In genomic region chr9:135087899-135088347, GRCh38 we compare ENCODE assay signal across 12 cellular contexts. TPM values are rescaled to one million over a fixed set of nuclear protein-coding genes. Genes with fewer than 3 reads are reported as not detected.
DNase-seq lines count a peak whose midpoint lies in the region; ATAC-seq, FAIRE-seq and TF ChIP-seq lines count a peak whose summit lies in the region.
"Had no signal": no experiment of that assay in that cellular context is flagged by ENCODE, and none has a peak within 500 bp of the region (broad histone marks: within the 10 kb centered on the region; RNA-seq: fewer than 3 reads in every experiment).

No MANE protein-coding gene starts in this region.

- H3K4me1 ChIP-seq in A549, result peaks cover 5% of the 10 kb centered on the region; the same call in 2 of the 3 replicates
- H3K4me1 ChIP-seq in NT2/D1 (ENCODE audit: insufficient read depth, insufficient read length), result peaks cover 8% of the 10 kb centered on the region
- H3K4me1 ChIP-seq in prostate gland (replicated peaks), result peaks cover 12% of the 10 kb centered on the region

- TF ChIP-seq EP300 in A549 (IDR thresholded peaks at IDR 0.05), result no peak

- TF ChIP-seq RAD21 in A549 (conservative IDR thresholded peaks at IDR 0.05 in 1 of 2, IDR thresholded peaks at IDR 0.05 in 1 of 2), result no peak

- H3K4me3 ChIP-seq in A549 (peak overlapping the region; percentile 53), NT2/D1 (ENCODE audit: insufficient read length, low read depth) (peak overlapping the region; percentile 75), prostate gland (peak overlapping the region; percentile 19 to 37)

- no CpG with 5 or more reads among the region's 57 CpGs for WGBS in A549 (ENCODE audit: missing lambda C conversion rate)
- under 1% methylated on average over 35 of the region's 57 CpGs for WGBS in prostate gland

- intact Hi-C loops in left ventricle myocardium superior (cut with micrococcal nuclease) (loop anchor here (5.0 to 10.0 kb wide), 2 partner anchors 254 to 327 kb away; no protein-coding TSS in a partner anchor), prostate gland (cut with DNase I) (loop anchor here (2.0 kb wide), 1 partner anchor 257 kb away; no protein-coding TSS in a partner anchor)

- POLR2A ChIA-PET in A549 (lab: Yijun Ruan, JAX), result no interaction called here

- DNase-seq in A549 (ENCODE audit: low read depth in 1 of 2, low spot score in 1 of 2), result no peak
- no peak for DNase-seq in NT2/D1 (ENCODE audit: low read depth, low spot score)
- peak; percentile 44 for DNase-seq in left ventricle myocardium superior
- DNase-seq in prostate gland (ENCODE audit: low spot score), result no peak
- DNase-seq in NCI-H2107 (lab: John Stamatoyannopoulos, UW), result no peak
- no peak for DNase-seq in 8988T
- no peak for DNase-seq in inferior parietal cortex (ENCODE audit: extremely low spot score)
- DNase-seq: AML-193, SIG-M5 had no signal

- H3K27me3 ChIP-seq in NT2/D1 (ENCODE audit: insufficient read depth, insufficient read length) (peaks cover 30% of the 10 kb centered on the region), prostate gland (replicated peaks; ENCODE audit: insufficient read depth) (peaks cover 6% of the 10 kb centered on the region)

- CTCF ChIA-PET in A549 (lab: Yijun Ruan, JAX), result interaction anchor here (0.7 to 18.8 kb wide), 17 partner anchors 12 to 393 kb away, joined by 3 to 414 read pairs (median 5); no protein-coding TSS in a partner anchor

- H3K27ac ChIP-seq in A549 (peak overlapping the region; percentile 4 to 83; a peak in 3 of 6 replicates), prostate gland (no peak overlapping the region)
- H3K27ac ChIP-seq: brain microvascular endothelial cell had no signal

- peak overlapping the region; percentile 94 for H3K4me2 ChIP-seq in A549

- H3K36me3 ChIP-seq in NT2/D1 (ENCODE audit: insufficient read depth, insufficient read length, low read length) (peaks cover 32% of the 10 kb centered on the region), prostate gland (no peaks in the 10 kb centered on the region)
- H3K36me3 ChIP-seq: brain microvascular endothelial cell had no signal

- TF ChIP-seq POLR2A in A549 (IDR thresholded peaks at IDR 0.05; ENCODE audit: low read length) (no peak), prostate gland (IDR thresholded peaks at IDR 0.05) (no peak)

- TF ChIP-seq CTCF in A549 (IDR thresholded peaks at IDR 0.05) (no peak), prostate gland (IDR thresholded peaks at IDR 0.05) (no peak)

- ATAC-seq in A549 (no peak), left ventricle myocardium superior (no peak), GM19467 (IDR thresholded peaks at IDR 0.05; ENCODE audit: unreplicated experiment) (no peak)
- ATAC-seq: activated CD4-positive, CD25-positive, alpha-beta regulatory T cell treated with anti-CD3 and anti-CD28 coated beads, Interleukin-2, amount 50 U/mL, for 24 hours had no signal

- peak overlapping the region; percentile 86 for H3K9ac ChIP-seq in NT2/D1 (ENCODE audit: insufficient read length, low read depth)

- H3K9me3 ChIP-seq in A549 (no peaks in the 10 kb centered on the region), NT2/D1 (ENCODE audit: insufficient read depth, low read length) (no peaks in the 10 kb centered on the region), prostate gland (no peaks in the 10 kb centered on the region)

- no peak for FAIRE-seq in A549 (lab: Jason Lieb, UNC)

TF ChIP-seq in A549, 52 proteins besides CTCF, POLR2A, EP300 and RAD21:
- TF ChIP-seq HMGXB4 (CRISPR knock-in tag; IDR thresholded peaks at IDR 0.05; ENCODE audit: borderline replicate concordance) (no peak), RNF2 (IDR thresholded peaks at IDR 0.05; ENCODE audit: borderline replicate concordance, low read depth) (no peak), BCL3 (IDR thresholded peaks at IDR 0.05) (no peak), ZNF302 (CRISPR knock-in tag; IDR thresholded peaks at IDR 0.05) (no peak), MAFK (IDR thresholded peaks at IDR 0.05; ENCODE audit: partially characterized antibody) (no peak)

RNA-seq across cellular contexts. Expression of gene OLFM1, which starts 0.5 kb away (rescaled TPM):
- 2.7 and 3.6 TPM in 2 replicates for polyA plus RNA-seq in A549 (2011; rRNA removed)
- 3.2 and 4.3 TPM in 2 replicates for polyA plus RNA-seq in A549 (2012; cell fraction: cytosol; rRNA removed)
- 3.4 and 3.8 TPM in 2 replicates for polyA plus RNA-seq in A549 (2012; cell fraction: nucleus; rRNA removed)
- polyA plus RNA-seq in A549 (2017; fragmentation: RNase III; extraction: RNeasy Plus Mini Kit Qiagen cat#74134 plus additional on column Dnase treatment), result 8.0 to 11.4 TPM (median 10.5 TPM) in 3 replicates
- polyA minus RNA-seq in A549 (2011; rRNA and poly(A)+ RNA removed), result 1.8 and 2.0 TPM in 2 replicates
- 12.5 TPM for total RNA-seq in left ventricle myocardium superior
- total RNA-seq in prostate gland, result 10 to 100 TPM; 11.7 to 23.3 TPM

Comparison
In these comparisons a context has a peak if more than half of its experiments do, and no peak if none do; other contexts are left out.
1. H3K27ac ChIP-seq: peak in A549 (2 of 2); none in prostate gland (0 of 2).
2. Peak in every context shown above with its lines, with median percentiles within 50 percentile points of each other: H3K4me3 ChIP-seq.